In the genomic region with DNA sequence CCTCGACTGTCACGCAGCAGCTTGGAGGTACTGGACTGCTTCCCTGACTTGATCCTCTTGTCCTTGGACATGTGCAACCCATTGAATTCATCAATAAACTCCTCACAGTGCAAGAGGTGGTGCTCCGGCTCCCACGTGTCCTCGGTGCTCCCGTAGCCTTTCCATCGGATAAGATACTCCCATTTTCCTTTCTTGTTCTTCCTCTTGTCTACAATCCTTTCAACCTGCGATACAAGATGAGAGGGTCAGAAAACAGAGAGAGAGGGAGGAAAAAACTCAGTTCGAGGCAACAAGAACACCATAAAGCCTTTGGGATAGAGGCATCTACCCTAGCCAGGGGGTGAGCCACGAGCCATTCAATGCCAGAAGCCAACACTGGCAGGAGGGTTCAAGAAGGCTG, we compare ENCODE assay signal across 9 cellular contexts.
"Had no signal": no experiment of that assay in that cellular context is flagged by ENCODE, and none has a peak within 500 bp of the region (broad histone marks: within the 10 kb centered on the region; RNA-seq: fewer than 3 reads in every experiment).

No MANE protein-coding gene starts in this region.

- H3K9me3 Mint-ChIP-seq: GM23338, H9, HFFc6 had no signal

- H3K4me3 Mint-ChIP-seq: GM23338, H9, HFFc6 had no signal

- H3K27ac Mint-ChIP-seq: GM23338, H9, HFFc6 had no signal

- H3K4me1 ChIP-seq: HAP-1 had no signal

- ATAC-seq: GM23338, HCT116 had no signal

- H3K9me3 ChIP-seq: HAP-1 had no signal

- H3K36me3 ChIP-seq: HAP-1 had no signal

- DNase-seq: GM23248, GOT3, H7, H9, HCEC 1CT, HFFc6 had no signal

- H3K27ac ChIP-seq: GM23248 had no signal

- H3K4me3 ChIP-seq: GM23248, GM23338, HAP-1 had no signal

- H3K4me1 Mint-ChIP-seq: GM23338, H9 had no signal
